In the genomic region with DNA sequence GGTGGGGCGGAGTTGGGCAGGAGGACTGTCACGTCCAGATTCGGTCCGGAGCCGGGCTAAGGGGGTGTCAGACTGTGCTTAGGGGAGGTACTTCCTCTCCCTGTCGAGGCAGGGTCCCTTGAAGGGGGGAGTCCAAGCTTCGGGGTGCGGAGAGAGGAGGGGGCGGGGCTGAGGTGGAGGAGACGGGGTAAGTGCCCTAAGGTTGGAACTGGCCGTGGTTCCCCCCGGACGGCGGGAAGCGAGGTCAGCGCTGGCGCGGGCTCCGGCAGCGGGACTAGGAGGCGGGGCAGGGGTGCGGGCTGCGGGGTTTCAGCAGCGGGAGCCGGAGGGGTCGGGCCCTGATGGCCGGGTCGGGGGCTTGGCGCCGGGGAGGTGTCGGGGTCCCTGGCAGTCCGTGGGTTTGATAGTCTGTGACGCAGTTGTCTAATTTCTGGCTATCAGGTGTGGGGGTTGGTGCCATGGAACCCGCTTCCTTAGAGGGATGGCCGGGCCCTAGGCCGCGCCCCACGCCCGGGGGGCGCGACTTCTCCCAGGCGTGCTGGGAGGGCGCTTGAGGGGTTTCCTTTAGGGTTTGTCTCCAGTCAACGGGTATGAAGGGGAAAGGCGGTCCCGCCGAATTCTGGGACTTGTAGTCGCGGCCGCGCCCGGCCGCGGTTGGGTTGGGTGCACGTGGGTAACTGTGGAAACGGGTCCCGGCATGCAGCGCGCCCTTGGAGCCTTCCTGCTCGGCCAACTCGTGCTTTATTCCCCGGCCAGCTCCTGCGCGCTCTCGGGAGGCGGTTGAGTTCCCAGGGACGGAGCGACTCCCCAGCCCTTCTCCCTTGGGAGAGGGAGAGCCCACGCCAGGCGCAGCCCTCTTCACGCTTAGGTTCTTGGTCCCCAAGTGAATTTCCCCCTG, we compare ENCODE assay signal across 8 cellular contexts.
A peak's percentile ranks its signal among the peaks of the same experiment; 100 is the strongest.
DNase-seq lines count a peak whose midpoint lies in the region; ATAC-seq lines count a peak whose summit lies in the region.

No MANE protein-coding gene starts in this region.

- peak; percentile 41 for ATAC-seq in GM18909 (IDR thresholded peaks at IDR 0.05; ENCODE audit: poor library complexity, unreplicated experiment)
- ATAC-seq in HG03159 (IDR thresholded peaks at IDR 0.05; ENCODE audit: unreplicated experiment), result peak; percentile 40
- peak; percentile 37 for ATAC-seq in central memory CD8-positive, alpha-beta T cell (replicated peaks; ENCODE audit: extremely low read depth, poor library complexity, severe bottlenecking)

- peak; percentile 80 for DNase-seq in AG08395 (ENCODE audit: low spot score)
- DNase-seq in NCI-H2227 (lab: John Stamatoyannopoulos, UW; ENCODE audit: unreplicated experiment), result peak; percentile 91
- DNase-seq in activated CD4-positive, CD25-positive, alpha-beta regulatory T cell (lab: John Stamatoyannopoulos, UW), result peak; percentile 43 to 67 (median 54)
- DNase-seq in central memory CD8-positive, alpha-beta T cell (ENCODE audit: low spot score in 2 of 2), result peak; percentile 56 to 58
- peak; percentile 98 for DNase-seq in islet precursor cell
- peak; percentile 76 for DNase-seq in stimulated activated CD4-positive, alpha-beta T cell treated with anti-CD3 and anti-CD28 coated beads, Interleukin-12 subunit alpha, Interleukin-12 subunit beta, amount 100 ng/mL, for 4 hours

- H3K36me3 Mint-ChIP-seq in central memory CD8-positive, alpha-beta T cell (ENCODE audit: insufficient read depth), result peaks cover 6% of the 10 kb centered on the region

- peak overlapping the region; percentile 98 for H3K27ac Mint-ChIP-seq in central memory CD8-positive, alpha-beta T cell (ENCODE audit: low read depth)

- H3K4me1 Mint-ChIP-seq in central memory CD8-positive, alpha-beta T cell, result peaks cover 25% of the 10 kb centered on the region

- H3K27me3 Mint-ChIP-seq in central memory CD8-positive, alpha-beta T cell, result no peaks in the 10 kb centered on the region

- H3K9me3 Mint-ChIP-seq in central memory CD8-positive, alpha-beta T cell, result no peaks in the 10 kb centered on the region

- peak overlapping the region; percentile 98 for H3K4me3 Mint-ChIP-seq in central memory CD8-positive, alpha-beta T cell

Comparison
In these comparisons a context has a peak if more than half of its experiments do, and no peak if none do; other contexts are left out.
1. Peak in every context shown above with its lines: DNase-seq and ATAC-seq.